Comparison of ENCODE assay signal across 8 cellular contexts in genomic region chr10:49187950-49188761, GRCh38. TPM values are rescaled to one million over a fixed set of nuclear protein-coding genes. Genes with fewer than 3 reads are reported as not detected.
DNase-seq lines count a peak whose midpoint lies in the region; ATAC-seq and TF ChIP-seq lines count a peak whose summit lies in the region.

A gene with protein sequence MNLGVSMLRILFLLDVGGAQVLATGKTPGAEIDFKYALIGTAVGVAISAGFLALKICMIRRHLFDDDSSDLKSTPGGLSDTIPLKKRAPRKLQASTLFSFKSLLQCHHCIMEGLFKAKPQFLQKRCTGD (minus strand): TSS chr10:49188391. CDS start chr10:49188336, 55 bp downstream.

- POLR2A ChIA-PET in RWPE1 (lab: Yijun Ruan, JAX; ENCODE audit: low non-redundant PET), result no interaction called here

- no peaks in the 10 kb centered on the region for H3K9me3 Mint-ChIP-seq in activated naive CD8-positive, alpha-beta T cell (ENCODE audit: low read depth)
- H3K9me3 Mint-ChIP-seq in activated naive CD8-positive, alpha-beta T cell treated with anti-CD3 and anti-CD28 coated beads for 36 hours, result no peaks in the 10 kb centered on the region

- peak within 1 kb of the TSS; percentile 34 for H3K27ac Mint-ChIP-seq in activated naive CD8-positive, alpha-beta T cell
- H3K27ac Mint-ChIP-seq in activated naive CD8-positive, alpha-beta T cell treated with anti-CD3 and anti-CD28 coated beads for 36 hours, result no peak within 1 kb of the TSS

- H3K9me3 ChIP-seq in esophagus muscularis mucosa, result no peaks in the 10 kb centered on the region

- DNase-seq in activated naive CD8-positive, alpha-beta T cell treated with anti-CD3 and anti-CD28 coated beads for 36 hours, result no peak
- DNase-seq in esophagus muscularis mucosa (ENCODE audit: extremely low spot score) (peak; percentile 93), pons (ENCODE audit: low spot score) (peak; percentile 97), RWPE1 (ENCODE audit: low spot score) (no peak), NCI-H146 treated with DMSO at 0.1 percent for 48 hours (lab: John Stamatoyannopoulos, UW; ENCODE audit: unreplicated experiment) (no peak)

- CTCF ChIA-PET in RWPE1 (lab: Yijun Ruan, JAX), result no interaction called here

- H3K4me1 ChIP-seq in esophagus muscularis mucosa, result peaks cover 18 to 46% (median 40%) of the 10 kb centered on the region in 4 donors

- 60% methylated on average over 8 of the region's 9 CpGs for WGBS in esophagus muscularis mucosa

- peak within 1 kb of the TSS; percentile 21 to 71 (median 54) for H3K27ac ChIP-seq in esophagus muscularis mucosa (replicated peaks in 1 of 4)
- no peak within 1 kb of the TSS for H3K27ac ChIP-seq in RWPE1

- no peak for TF ChIP-seq POLR2A in esophagus muscularis mucosa (IDR thresholded peaks at IDR 0.05; ENCODE audit: low read depth)

- TF ChIP-seq CTCF in esophagus muscularis mucosa (IDR thresholded peaks at IDR 0.05) (no peak), RWPE1 (conservative IDR thresholded peaks at IDR 0.05; ENCODE audit: low read depth) (no peak)

- intact Hi-C loops in T-helper 1 cell treated with Interleukin-12 subunit alpha and Interleukin-12 subunit beta and Interleukin-4 antibody, amounts not matched to agents 30 ng/mL and 1 ng/mL, for 36 hours (cut with micrococcal nuclease), result loop anchor here (1.0 kb wide), 2 partner anchors 8 to 351 kb away; partner anchors contain the start of gene ERCC6
- intact Hi-C loops in esophagus muscularis mucosa (cut with DNase I), result no loop called here

- no peaks in the 10 kb centered on the region for H3K36me3 ChIP-seq in esophagus muscularis mucosa

- no peak for TF ChIP-seq EP300 in esophagus muscularis mucosa (IDR thresholded peaks at IDR 0.05)

- H3K27me3 ChIP-seq in esophagus muscularis mucosa, result peaks cover 0 to 9% (median 0%) of the 10 kb centered on the region in 4 donors

- H3K27me3 Mint-ChIP-seq in activated naive CD8-positive, alpha-beta T cell, result peaks cover 5% of the 10 kb centered on the region
- peaks cover 70% of the 10 kb centered on the region for H3K27me3 Mint-ChIP-seq in activated naive CD8-positive, alpha-beta T cell treated with anti-CD3 and anti-CD28 coated beads for 36 hours

- H3K4me3 Mint-ChIP-seq in activated naive CD8-positive, alpha-beta T cell, result peak within 1 kb of the TSS; percentile 62
- no peak within 1 kb of the TSS for H3K4me3 Mint-ChIP-seq in activated naive CD8-positive, alpha-beta T cell treated with anti-CD3 and anti-CD28 coated beads for 36 hours

- peak within 1 kb of the TSS; percentile 31 to 47 (median 40) for H3K4me3 ChIP-seq in esophagus muscularis mucosa

- ATAC-seq in HG03066 (IDR thresholded peaks at IDR 0.05; ENCODE audit: low read depth, unreplicated experiment), result peak; percentile 67

- H3K4me1 Mint-ChIP-seq in activated naive CD8-positive, alpha-beta T cell (ENCODE audit: low read depth), result peaks cover 15% of the 10 kb centered on the region
- H3K4me1 Mint-ChIP-seq in activated naive CD8-positive, alpha-beta T cell treated with anti-CD3 and anti-CD28 coated beads for 36 hours, result peaks cover 23% of the 10 kb centered on the region

- no peaks in the 10 kb centered on the region for H3K36me3 Mint-ChIP-seq in activated naive CD8-positive, alpha-beta T cell
- H3K36me3 Mint-ChIP-seq in activated naive CD8-positive, alpha-beta T cell treated with anti-CD3 and anti-CD28 coated beads for 36 hours, result no peaks in the 10 kb centered on the region

RNA-seq across cellular contexts. Expression of the gene that starts here (rescaled TPM):
- under 1 TPM; 0.76 to 0.80 TPM for total RNA-seq in activated naive CD8-positive, alpha-beta T cell treated with anti-CD3 and anti-CD28 coated beads for 36 hours
- total RNA-seq in T-helper 1 cell treated with Interleukin-12 subunit alpha and Interleukin-12 subunit beta and Interleukin-4 antibody, amounts not matched to agents 30 ng/mL and 1 ng/mL, for 36 hours, result 11.1 and 11.2 TPM in 2 replicates
- 10 to 100 TPM; 11.6 to 36.8 (median 25.1) TPM for total RNA-seq in esophagus muscularis mucosa

Comparison
In these comparisons a context has a peak if more than half of its experiments do, and no peak if none do; other contexts are left out.
1. DNase-seq: peak in esophagus muscularis mucosa (single experiment) and pons (single experiment); none in activated naive CD8-positive, alpha-beta T cell treated with anti-CD3 and anti-CD28 coated beads for 36 hours (single experiment), RWPE1 (single experiment) and NCI-H146 treated with DMSO at 0.1 percent for 48 hours (single experiment).